22 cellular contexts compared by ENCODE assay signal in the genomic region with DNA sequence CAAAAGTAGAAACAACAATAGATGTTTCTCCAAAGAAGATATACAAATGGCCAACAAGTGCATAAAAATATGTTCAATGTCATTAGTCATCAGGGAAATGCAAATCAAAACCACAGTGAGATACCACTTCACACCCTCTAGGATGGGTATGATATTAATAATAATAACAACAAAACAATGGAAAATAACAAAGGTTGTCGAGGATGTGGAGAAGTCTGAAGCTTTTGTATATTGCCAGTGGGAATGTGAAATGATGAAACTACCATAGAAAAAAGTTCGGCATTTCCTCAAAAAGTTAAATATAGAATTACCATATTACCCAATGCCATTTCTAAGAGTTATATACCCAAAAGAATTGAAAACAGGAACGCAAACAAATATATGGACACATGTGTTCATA. TPM values are rescaled to one million over a fixed set of nuclear protein-coding genes. Genes with fewer than 3 reads are reported as not detected.
DNase-seq lines count a peak whose midpoint lies in the region; ATAC-seq and TF ChIP-seq lines count a peak whose summit lies in the region.
"Had no signal": no experiment of that assay in that cellular context is flagged by ENCODE, and none has a peak within 500 bp of the region (broad histone marks: within the 10 kb centered on the region; RNA-seq: fewer than 3 reads in every experiment).

No MANE protein-coding gene starts in this region.

- H3K36me3 ChIP-seq in neural progenitor cell, result no peaks in the 10 kb centered on the region

- no peak overlapping the region for H2AFZ ChIP-seq in neural progenitor cell (replicated peaks)

- TF ChIP-seq CTCF in AG10803 (conservative IDR thresholded peaks at IDR 0.05; ENCODE audit: low read length), result no peak
- no peak for TF ChIP-seq CTCF in fibroblast of the aortic adventitia (IDR thresholded peaks at IDR 0.05; ENCODE audit: insufficient read depth, low read length)
- TF ChIP-seq CTCF in neural progenitor cell (IDR thresholded peaks at IDR 0.05), result no peak

- H4K20me1 ChIP-seq in neural progenitor cell (ENCODE audit: low read depth), result no peaks in the 10 kb centered on the region

- H3K79me2 ChIP-seq in neural progenitor cell (ENCODE audit: low read depth), result no peaks in the 10 kb centered on the region
- H3K79me2 ChIP-seq: parathyroid adenoma had no signal

- H3K9ac ChIP-seq in neural progenitor cell, result no peak overlapping the region
- H3K9ac ChIP-seq: parathyroid adenoma had no signal

- no peaks in the 10 kb centered on the region for H3K36me3 Mint-ChIP-seq in T-helper 17 cell (ENCODE audit: low read depth)
- H3K36me3 Mint-ChIP-seq in neural progenitor cell, result no peaks in the 10 kb centered on the region
- H3K36me3 Mint-ChIP-seq: immature natural killer cell had no signal

- no peaks in the 10 kb centered on the region for H3K9me3 Mint-ChIP-seq in neural progenitor cell
- H3K9me3 Mint-ChIP-seq: activated CD4-positive, alpha-beta T cell treated with anti-CD3 and anti-CD28 coated beads, Interleukin-2, amount 10 ng/mL, durations not matched to agents 24 days and 14 days; activated naive CD4-positive, alpha-beta T cell treated with anti-CD3 and anti-CD28 coated beads for 36 hours; immature natural killer cell had no signal

- no peaks in the 10 kb centered on the region for H3K27me3 Mint-ChIP-seq in T-helper 17 cell
- peaks cover 5% of the 10 kb centered on the region for H3K27me3 Mint-ChIP-seq in neural progenitor cell (ENCODE audit: insufficient read depth, low read depth)
- H3K27me3 Mint-ChIP-seq: activated CD4-positive, alpha-beta T cell treated with anti-CD3 and anti-CD28 coated beads, Interleukin-2, amount 10 ng/mL, durations not matched to agents 24 days and 14 days; B cell had no signal

- H3K27ac ChIP-seq in neural progenitor cell, result no peak overlapping the region
- H3K27ac ChIP-seq: epithelial cell of prostate had no signal

- H3K4me2 ChIP-seq in neural progenitor cell, result no peak overlapping the region

- H3K27ac Mint-ChIP-seq in T-helper 17 cell (peak overlapping the region; percentile 11), neural progenitor cell (no peak overlapping the region)
- H3K27ac Mint-ChIP-seq: activated naive CD4-positive, alpha-beta T cell treated with anti-CD3 and anti-CD28 coated beads for 36 hours; B cell had no signal

- DNase-seq in AG10803 (ENCODE audit: low read depth), result peak; percentile 37
- peak; percentile 18 for DNase-seq in EH (ENCODE audit: low read depth)
- no peak for DNase-seq in T-helper 17 cell
- peak; percentile 26 for DNase-seq in fibroblast of the aortic adventitia (ENCODE audit: low read depth)
- no peak for DNase-seq in neural progenitor cell (ENCODE audit: low spot score)
- no peak for DNase-seq in NCI-H1436 (lab: John Stamatoyannopoulos, UW)
- DNase-seq: activated naive CD4-positive, alpha-beta T cell treated with anti-CD3 and anti-CD28 coated beads for 36 hours; activated T-cell treated with anti-CD3 and anti-CD28 coated beads for 4 hours; GF-D8; immature natural killer cell; KBM-7; lower lobe of right lung; NCI-H1105 treated with DMSO at 0.1 percent for 48 hours; NCI-H2107; small intestine; stimulated activated CD4-positive, alpha-beta T cell treated with anti-CD3 and anti-CD28 coated beads, Interleukin-4, amount 100 ng/mL, for 24 hours had no signal

- no peaks in the 10 kb centered on the region for H3K4me1 ChIP-seq in neural progenitor cell

- H3F3A ChIP-seq in neural progenitor cell (ENCODE audit: low read depth), result peaks cover 20% of the 10 kb centered on the region

- no peak overlapping the region for H3K4me3 ChIP-seq in AG10803 (ENCODE audit: low read length)
- no peak overlapping the region for H3K4me3 ChIP-seq in fibroblast of the aortic adventitia (ENCODE audit: low read depth, low read length)
- no peak overlapping the region for H3K4me3 ChIP-seq in neural progenitor cell
- H3K4me3 ChIP-seq: lower lobe of right lung had no signal

- H3K9me3 ChIP-seq in T-helper 17 cell (ENCODE audit: control insufficient read depth, low read length, poor library complexity, severe bottlenecking), result no peaks in the 10 kb centered on the region
- H3K9me3 ChIP-seq in neural progenitor cell (ENCODE audit: low read depth), result no peaks in the 10 kb centered on the region
- H3K9me3 ChIP-seq: lower lobe of right lung had no signal

- H3K27me3 ChIP-seq in neural progenitor cell, result peaks cover 27% of the 10 kb centered on the region

- H3K4me3 Mint-ChIP-seq in T-helper 17 cell (no peak overlapping the region), neural progenitor cell (no peak overlapping the region)
- H3K4me3 Mint-ChIP-seq: activated CD4-positive, alpha-beta T cell treated with anti-CD3 and anti-CD28 coated beads, Interleukin-2, amount 10 ng/mL, durations not matched to agents 24 days and 14 days; activated naive CD4-positive, alpha-beta T cell treated with anti-CD3 and anti-CD28 coated beads for 36 hours; B cell; immature natural killer cell had no signal

- peaks cover 20% of the 10 kb centered on the region for H3K4me1 Mint-ChIP-seq in T-helper 17 cell
- peaks cover 21% of the 10 kb centered on the region for H3K4me1 Mint-ChIP-seq in neural progenitor cell

- ATAC-seq in T-helper 17 cell, result no peak
- no peak for ATAC-seq in GM21717 (IDR thresholded peaks at IDR 0.05; ENCODE audit: unreplicated experiment)
- ATAC-seq in HG02798 (IDR thresholded peaks at IDR 0.05; ENCODE audit: poor library complexity, unreplicated experiment), result no peak
- ATAC-seq: lower lobe of right lung had no signal

RNA-seq across cellular contexts. Expression of a gene that starts 10.8 kb away (rescaled TPM):
- total RNA-seq in T-helper 17 cell (100 to 1,000 TPM; 295 to 329 TPM), fibroblast of the aortic adventitia (ENCODE audit: low replicate concordance) (22.9 and 36.1 TPM in 2 replicates), neural progenitor cell (ENCODE audit: low replicate concordance) (0.34 and 0.50 TPM in 2 replicates)

Comparison
In these comparisons a context has a peak if more than half of its experiments do, and no peak if none do; other contexts are left out.
1. DNase-seq: peak in AG10803 (single experiment), EH (single experiment) and fibroblast of the aortic adventitia (single experiment); none in T-helper 17 cell (0 of 3), neural progenitor cell (single experiment) and NCI-H1436 (single experiment).
2. RNA of a gene that starts 10.8 kb away (total RNA-seq): 295 to 329 TPM in T-helper 17 cell and 22.9 to 36.1 TPM in fibroblast of the aortic adventitia; 0.34 to 0.50 TPM in neural progenitor cell; every median in the first group is over 10 times any median in the second.